Comparison of ENCODE assay signal across 18 cellular contexts in genomic region chr1:200206340-200206739, GRCh38.
A peak's percentile ranks its signal among the peaks of the same experiment; 100 is the strongest.
DNase-seq lines count a peak whose midpoint lies in the region; ATAC-seq and TF ChIP-seq lines count a peak whose summit lies in the region.
"Had no signal": no experiment of that assay in that cellular context is flagged by ENCODE, and none has a peak within 500 bp of the region (broad histone marks: within the 10 kb centered on the region; RNA-seq: fewer than 3 reads in every experiment).

No MANE protein-coding gene starts in this region.

- peaks cover 0 to 14% of the 10 kb centered on the region in 2 donors for H3K27me3 Mint-ChIP-seq in natural killer cell (ENCODE audit: low read depth in 2 of 2)

- H3K4me3 ChIP-seq in fibroblast of lung (replicated peaks in 1 of 4; ENCODE audit: control extremely low read depth in 1 of 4, insufficient read depth in 1 of 4, low read depth in 3 of 4, low read length in 4 of 4): no peak overlapping the region
- H3K4me3 ChIP-seq: BLaER1 treated with 17β-estradiol and CSF1 and Interleukin-3, amounts not matched to agents 10 nM and 100 nM; SJCRH30 had no signal

- H2AFZ ChIP-seq in fibroblast of lung (ENCODE audit: low read length): peak overlapping the region; percentile 47

- no peaks in the 10 kb centered on the region for H3K36me3 Mint-ChIP-seq in natural killer cell
- H3K36me3 Mint-ChIP-seq: brain, mesothelial cell of epicardium had no signal

- H3K9me3 Mint-ChIP-seq in natural killer cell: no peaks in the 10 kb centered on the region
- H3K9me3 Mint-ChIP-seq: brain, mesothelial cell of epicardium had no signal

- no peaks in the 10 kb centered on the region for H3K9me3 ChIP-seq in fibroblast of lung (ENCODE audit: control insufficient read depth, insufficient read depth, low read depth, low read length)
- H3K9me3 ChIP-seq: SJCRH30 had no signal

- no peaks in the 10 kb centered on the region for H3K36me3 ChIP-seq in fibroblast of lung (ENCODE audit: control insufficient read depth, insufficient read depth, low read length)
- H3K36me3 ChIP-seq: BLaER1 treated with 17β-estradiol and CSF1 and Interleukin-3, amounts not matched to agents 10 nM and 100 nM; SJCRH30 had no signal

- H3K79me2 ChIP-seq in fibroblast of lung (ENCODE audit: control insufficient read depth, insufficient read depth, low read length): no peaks in the 10 kb centered on the region

- peaks cover 2% of the 10 kb centered on the region for H3K4me1 ChIP-seq in fibroblast of lung (ENCODE audit: control insufficient read depth, extremely low read depth, insufficient read depth, low read length)
- H3K4me1 ChIP-seq: SJCRH30 had no signal

- intact Hi-C loops in natural killer cell (cut with micrococcal nuclease): no loop called here

- TF ChIP-seq CTCF in fibroblast of lung (conservative IDR thresholded peaks at IDR 0.05 in 1 of 2, IDR thresholded peaks at IDR 0.05 in 1 of 2; ENCODE audit: low read depth in 1 of 2, low read length in 2 of 2) (no peak), natural killer cell (IDR thresholded peaks at IDR 0.05) (no peak)

- no peaks in the 10 kb centered on the region for H3K27me3 ChIP-seq in fibroblast of lung (ENCODE audit: control insufficient read depth, insufficient read depth, low read length)
- H3K27me3 ChIP-seq: BLaER1 treated with 17β-estradiol and CSF1 and Interleukin-3, amounts not matched to agents 10 nM and 100 nM; SJCRH30 had no signal

- DNase-seq in A172 (ENCODE audit: low spot score) (peak; percentile 82), GM03348 (ENCODE audit: low spot score) (peak; percentile 68), RPMI7951 (ENCODE audit: low read depth) (peak; percentile 52), fibroblast of lung (ENCODE audit: low read depth in 2 of 2) (peak; percentile 45 to 84), natural killer cell (no peak), GOT3 (lab: John Stamatoyannopoulos, UW) (no peak)
- no peak for DNase-seq in NK-92 treated with Interleukin-12 subunit alpha and Interleukin-12 subunit beta, amount 100 ng/mL, for 24 hours (lab: John Stamatoyannopoulos, UW)
- DNase-seq: activated T-cell treated with anti-CD3 and anti-CD28 coated beads for 4 hours; erythroblast; MM.1S; NCI-H510A; SJCRH30; stimulated activated CD4-positive, alpha-beta T cell treated with anti-CD3 and anti-CD28 coated beads, Interleukin-2, amount 100 ng/mL, for 24 hours had no signal

- H3K4me3 Mint-ChIP-seq in natural killer cell: no peak overlapping the region
- H3K4me3 Mint-ChIP-seq: brain, mesothelial cell of epicardium had no signal

- H4K20me1 ChIP-seq in fibroblast of lung (ENCODE audit: control insufficient read depth, extremely low read depth, insufficient read depth, low read length): no peaks in the 10 kb centered on the region
- H4K20me1 ChIP-seq: BLaER1 treated with 17β-estradiol and CSF1 and Interleukin-3, amounts not matched to agents 10 nM and 100 nM had no signal

- no peaks in the 10 kb centered on the region for H3K4me1 Mint-ChIP-seq in natural killer cell
- H3K4me1 Mint-ChIP-seq: brain, mesothelial cell of epicardium had no signal

- no peak for ATAC-seq in natural killer cell
- no peak for ATAC-seq in GM18870 (IDR thresholded peaks at IDR 0.05; ENCODE audit: unreplicated experiment)

- no peak overlapping the region for H3K4me2 ChIP-seq in fibroblast of lung (ENCODE audit: extremely low read depth, insufficient read depth, low read length)

- no peak overlapping the region for H3K9ac ChIP-seq in fibroblast of lung (ENCODE audit: insufficient read depth, low read length)
- H3K9ac ChIP-seq: BLaER1 treated with 17β-estradiol and CSF1 and Interleukin-3, amounts not matched to agents 10 nM and 100 nM had no signal

- no peak overlapping the region for H3K27ac Mint-ChIP-seq in natural killer cell
- H3K27ac Mint-ChIP-seq: brain, mesothelial cell of epicardium had no signal

- no peak overlapping the region for H3K27ac ChIP-seq in fibroblast of lung (ENCODE audit: insufficient read depth, low read length)
- H3K27ac ChIP-seq: SJCRH30, VCaP had no signal

Comparison
In these comparisons a context has a peak if more than half of its experiments do, and no peak if none do; other contexts are left out.
1. DNase-seq: peak in A172 (single experiment), GM03348 (single experiment), RPMI7951 (single experiment) and fibroblast of lung (2 of 2); none in natural killer cell (single experiment), NK-92 treated with Interleukin-12 subunit alpha and Interleukin-12 subunit beta, amount 100 ng/mL, for 24 hours (single experiment) and GOT3 (single experiment).